Comparison of ENCODE assay signal across 8 cellular contexts in the genomic region with DNA sequence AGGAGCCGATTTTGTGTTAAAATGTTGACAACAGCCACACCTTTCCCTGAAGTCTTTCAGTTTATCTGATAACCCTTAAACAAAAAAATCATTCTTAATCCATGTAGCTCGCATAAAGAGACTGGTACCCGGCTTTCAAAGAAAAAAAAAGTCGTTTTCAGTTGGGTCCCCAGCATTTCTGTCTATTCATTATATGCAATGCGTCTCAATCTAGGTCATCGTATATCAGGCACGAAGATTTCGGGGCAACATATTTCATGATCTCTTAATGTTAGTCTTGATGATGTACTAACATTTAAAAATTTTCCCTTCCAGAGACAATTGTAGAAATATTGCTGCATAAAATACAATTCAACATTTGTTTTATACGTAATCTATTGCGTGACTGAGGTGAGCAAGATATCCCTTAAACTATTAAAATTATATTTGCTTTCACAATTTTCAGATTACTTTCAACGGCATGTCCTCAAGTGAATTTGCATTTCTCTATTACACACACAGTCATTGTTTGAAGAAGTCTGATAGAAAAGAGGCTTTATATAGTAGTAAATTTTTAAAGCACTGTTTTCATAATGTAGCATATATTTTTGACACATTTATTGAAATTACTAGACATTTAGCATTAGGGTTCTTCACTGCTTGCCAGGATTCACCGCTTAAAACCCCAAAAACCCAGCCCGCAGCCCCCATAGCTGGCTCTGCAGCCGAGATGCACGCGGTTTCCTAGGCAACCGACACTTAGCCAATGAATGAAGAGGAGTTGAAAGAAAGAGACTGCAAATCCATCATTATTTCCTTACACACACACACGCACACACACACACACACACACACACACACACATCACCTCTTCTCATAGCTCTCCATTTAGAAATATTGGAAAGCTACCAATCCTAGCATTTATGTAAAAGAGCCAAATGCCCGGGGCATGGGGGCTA. TPM values are rescaled to one million over a fixed set of nuclear protein-coding genes. Genes with fewer than 3 reads are reported as not detected.
DNase-seq lines count a peak whose midpoint lies in the region; ATAC-seq and TF ChIP-seq lines count a peak whose summit lies in the region.

No MANE protein-coding gene starts in this region.

- H3K27me3 Mint-ChIP-seq in activated naive CD4-positive, alpha-beta T cell treated with anti-CD3 and anti-CD28 coated beads, Interleukin-2, amount 50 U/mL, for 24 hours, result peaks cover 67% of the 10 kb centered on the region
- peaks cover 99% of the 10 kb centered on the region for H3K27me3 Mint-ChIP-seq in activated naive CD4-positive, alpha-beta T cell treated with anti-CD3 and anti-CD28 coated beads, Interleukin-2, amount 10 ng/mL, durations not matched to agents 7 days and 5 days
- H3K27me3 Mint-ChIP-seq in osteocyte (ENCODE audit: unreplicated experiment), result peaks cover 6% of the 10 kb centered on the region

- H3K4me1 ChIP-seq in SJSA1 (replicated peaks), result peaks cover 20% of the 10 kb centered on the region

- H3K27ac Mint-ChIP-seq in activated naive CD4-positive, alpha-beta T cell treated with anti-CD3 and anti-CD28 coated beads, Interleukin-2, amount 50 U/mL, for 24 hours, result no peak overlapping the region
- no peak overlapping the region for H3K27ac Mint-ChIP-seq in activated naive CD4-positive, alpha-beta T cell treated with anti-CD3 and anti-CD28 coated beads, Interleukin-2, amount 10 ng/mL, durations not matched to agents 7 days and 5 days
- peak overlapping the region; percentile 93 for H3K27ac Mint-ChIP-seq in osteocyte (ENCODE audit: unreplicated experiment)

- DNase-seq in activated naive CD4-positive, alpha-beta T cell treated with anti-CD3 and anti-CD28 coated beads, Interleukin-2, amount 10 ng/mL, durations not matched to agents 7 days and 5 days, result no peak
- DNase-seq in SJSA1 (ENCODE audit: low read depth in 1 of 2, low spot score in 2 of 2) (peak in 1 of 2 experiments; percentile 61), fibroblast of pulmonary artery (ENCODE audit: low read depth) (peak; percentile 25), osteocyte (ENCODE audit: extremely low spot score, unreplicated experiment) (no peak), HCEC 1CT (no peak)
- no peak for DNase-seq in activated CD4-positive, alpha-beta T cell treated with anti-CD3 and anti-CD28 coated beads for 48 hours

- no peak for ATAC-seq in HG03039 (IDR thresholded peaks at IDR 0.05; ENCODE audit: unreplicated experiment)

- peak overlapping the region; percentile 46 for H3K4me3 ChIP-seq in SJSA1
- peak overlapping the region; percentile 55 for H3K4me3 ChIP-seq in fibroblast of pulmonary artery (replicated peaks; ENCODE audit: low read depth, low read length)

- H3K4me1 Mint-ChIP-seq in activated naive CD4-positive, alpha-beta T cell treated with anti-CD3 and anti-CD28 coated beads, Interleukin-2, amount 50 U/mL, for 24 hours, result peaks cover 47% of the 10 kb centered on the region
- peaks cover 46% of the 10 kb centered on the region for H3K4me1 Mint-ChIP-seq in activated naive CD4-positive, alpha-beta T cell treated with anti-CD3 and anti-CD28 coated beads, Interleukin-2, amount 10 ng/mL, durations not matched to agents 7 days and 5 days
- H3K4me1 Mint-ChIP-seq in osteocyte (ENCODE audit: unreplicated experiment), result peaks cover 55% of the 10 kb centered on the region

- CTCF ChIA-PET in activated naive CD4-positive, alpha-beta T cell treated with anti-CD3 and anti-CD28 coated beads, Interleukin-2, amount 10 ng/mL, durations not matched to agents 7 days and 5 days (lab: Charles Lee), result interaction anchor here (1.5 kb wide), 1 partner anchor 20 kb away, joined by 7 read pairs; no protein-coding TSS in a partner anchor

- H3K4me3 Mint-ChIP-seq in activated naive CD4-positive, alpha-beta T cell treated with anti-CD3 and anti-CD28 coated beads, Interleukin-2, amount 50 U/mL, for 24 hours, result peak overlapping the region; percentile 92
- H3K4me3 Mint-ChIP-seq in activated naive CD4-positive, alpha-beta T cell treated with anti-CD3 and anti-CD28 coated beads, Interleukin-2, amount 10 ng/mL, durations not matched to agents 7 days and 5 days, result no peak overlapping the region
- peak overlapping the region; percentile 92 for H3K4me3 Mint-ChIP-seq in osteocyte (ENCODE audit: unreplicated experiment)

- no peaks in the 10 kb centered on the region; the same call in 1 of the 2 replicates for H3K36me3 ChIP-seq in SJSA1

- 0 out of 2 replicates have a peak, but pooled peaks cover 3% of the 10 kb centered on the region for H3K9me3 ChIP-seq in SJSA1 (replicated peaks)

- TF ChIP-seq CTCF in fibroblast of pulmonary artery (IDR thresholded peaks at IDR 0.05; ENCODE audit: low read length, missing control alignments) (no peak), osteocyte (IDR thresholded peaks at IDR 0.05) (no peak)

- no peaks in the 10 kb centered on the region for H3K36me3 Mint-ChIP-seq in activated naive CD4-positive, alpha-beta T cell treated with anti-CD3 and anti-CD28 coated beads, Interleukin-2, amount 50 U/mL, for 24 hours
- peaks cover 3% of the 10 kb centered on the region for H3K36me3 Mint-ChIP-seq in activated naive CD4-positive, alpha-beta T cell treated with anti-CD3 and anti-CD28 coated beads, Interleukin-2, amount 10 ng/mL, durations not matched to agents 7 days and 5 days
- peaks cover 2% of the 10 kb centered on the region for H3K36me3 Mint-ChIP-seq in osteocyte (ENCODE audit: unreplicated experiment)

- H3K27ac ChIP-seq in SJSA1, result no peak overlapping the region

- H3K27me3 ChIP-seq in SJSA1 (replicated peaks), result peaks cover 6% of the 10 kb centered on the region; the same call in 1 of the 2 replicates

- no peaks in the 10 kb centered on the region for H3K9me3 Mint-ChIP-seq in activated naive CD4-positive, alpha-beta T cell treated with anti-CD3 and anti-CD28 coated beads, Interleukin-2, amount 50 U/mL, for 24 hours
- no peaks in the 10 kb centered on the region for H3K9me3 Mint-ChIP-seq in activated naive CD4-positive, alpha-beta T cell treated with anti-CD3 and anti-CD28 coated beads, Interleukin-2, amount 10 ng/mL, durations not matched to agents 7 days and 5 days
- no peaks in the 10 kb centered on the region for H3K9me3 Mint-ChIP-seq in osteocyte (ENCODE audit: unreplicated experiment)

RNA-seq across cellular contexts. Expression of a gene that starts 3.1 kb away (rescaled TPM):
- total RNA-seq in SJSA1 (2014; rRNA removed; shearing (Covaris generic)), result 33.1 and 49.5 TPM in 2 replicates
- 61.7 and 67.2 TPM in 2 replicates for total RNA-seq in osteocyte

RNA-seq across cellular contexts. Expression of a gene that starts 28.2 kb away (rescaled TPM):
- total RNA-seq in SJSA1 (2014; rRNA removed; shearing (Covaris generic)), result 9.5 and 16.1 TPM in 2 replicates
- 20.4 and 22.0 TPM in 2 replicates for total RNA-seq in osteocyte
